11 cellular contexts compared by ENCODE assay signal in genomic region chr4:16217300-16218051, GRCh38. TPM values are rescaled to one million over a fixed set of nuclear protein-coding genes. Genes with fewer than 3 reads are reported as not detected.
DNase-seq lines count a peak whose midpoint lies in the region; ATAC-seq and TF ChIP-seq lines count a peak whose summit lies in the region.
"Had no signal": no experiment of that assay in that cellular context is flagged by ENCODE, and none has a peak within 500 bp of the region (broad histone marks: within the 10 kb centered on the region; RNA-seq: fewer than 3 reads in every experiment).

No MANE protein-coding gene starts in this region.

- H3K27me3 Mint-ChIP-seq in activated T-helper 1 cell treated with anti-CD3 and anti-CD28 coated beads, Interleukin-12 subunit alpha, Interleukin-12 subunit beta, Interleukin-2, Interleukin-4 antibody, amounts not matched to agents 30 ng/mL and 10 ng/mL and 1 ng/mL, durations not matched to agents 14 hours and 24 hours and 36 hours (ENCODE audit: insufficient read depth) = no peaks in the 10 kb centered on the region
- H3K27me3 Mint-ChIP-seq in progenitor cell of endocrine pancreas = no peaks in the 10 kb centered on the region

- H3K27ac Mint-ChIP-seq in activated T-helper 1 cell treated with anti-CD3 and anti-CD28 coated beads, Interleukin-12 subunit alpha, Interleukin-12 subunit beta, Interleukin-2, Interleukin-4 antibody, amounts not matched to agents 30 ng/mL and 10 ng/mL and 1 ng/mL, durations not matched to agents 14 hours and 24 hours and 36 hours = peak overlapping the region; percentile 54
- H3K27ac Mint-ChIP-seq in progenitor cell of endocrine pancreas = no peak overlapping the region

- peak overlapping the region; percentile 2 for H3K4me3 Mint-ChIP-seq in activated T-helper 1 cell treated with anti-CD3 and anti-CD28 coated beads, Interleukin-12 subunit alpha, Interleukin-12 subunit beta, Interleukin-2, Interleukin-4 antibody, amounts not matched to agents 30 ng/mL and 10 ng/mL and 1 ng/mL, durations not matched to agents 14 hours and 24 hours and 36 hours
- H3K4me3 Mint-ChIP-seq in progenitor cell of endocrine pancreas (ENCODE audit: low read depth) = no peak overlapping the region

- H3K36me3 Mint-ChIP-seq in activated T-helper 1 cell treated with anti-CD3 and anti-CD28 coated beads, Interleukin-12 subunit alpha, Interleukin-12 subunit beta, Interleukin-2, Interleukin-4 antibody, amounts not matched to agents 30 ng/mL and 10 ng/mL and 1 ng/mL, durations not matched to agents 14 hours and 24 hours and 36 hours (ENCODE audit: low read depth) = peaks cover 30% of the 10 kb centered on the region
- peaks cover 1% of the 10 kb centered on the region for H3K36me3 Mint-ChIP-seq in progenitor cell of endocrine pancreas (ENCODE audit: insufficient read depth)

- TF ChIP-seq CTCF in GM12865 (IDR thresholded peaks at IDR 0.05; ENCODE audit: insufficient read depth, low read depth, low read length, missing control alignments) (no peak), progenitor cell of endocrine pancreas (IDR thresholded peaks at IDR 0.05; ENCODE audit: unreplicated experiment) (no peak)

- H3K4me3 ChIP-seq in GM12865 (ENCODE audit: low read depth, low read length) = no peak overlapping the region

- H3K4me1 Mint-ChIP-seq in activated T-helper 1 cell treated with anti-CD3 and anti-CD28 coated beads, Interleukin-12 subunit alpha, Interleukin-12 subunit beta, Interleukin-2, Interleukin-4 antibody, amounts not matched to agents 30 ng/mL and 10 ng/mL and 1 ng/mL, durations not matched to agents 14 hours and 24 hours and 36 hours (ENCODE audit: low read depth) = peaks cover 65% of the 10 kb centered on the region
- H3K4me1 Mint-ChIP-seq in progenitor cell of endocrine pancreas (ENCODE audit: low read depth) = peaks cover 4% of the 10 kb centered on the region

- DNase-seq in GM12865 (ENCODE audit: low read depth) (peak; percentile 37), progenitor cell of endocrine pancreas (ENCODE audit: low spot score, unreplicated experiment) (no peak)
- DNase-seq in activated T-helper 1 cell treated with anti-CD3 and anti-CD28 coated beads, Interleukin-12 subunit alpha, Interleukin-12 subunit beta, Interleukin-2, Interleukin-4 antibody, amounts not matched to agents 30 ng/mL and 10 ng/mL and 1 ng/mL, durations not matched to agents 14 hours and 24 hours and 36 hours (ENCODE audit: low spot score) = no peak
- DNase-seq in stimulated activated CD8-positive, alpha-beta memory T cell treated with anti-CD3 and anti-CD28 coated beads, Interleukin-4, amount 100 ng/mL, for 48 hours = no peak
- DNase-seq in activated effector memory CD4-positive, alpha-beta T cell treated with Interleukin-2 at 50 U/mL for 16 hours = no peak
- DNase-seq: activated effector memory CD4-positive, alpha-beta T cell treated with anti-CD3 and anti-CD28 coated beads, Interleukin-2, amount 50 U/mL, for 16 hours; midbrain; stimulated activated CD4-positive, alpha-beta T cell treated with anti-CD3 and anti-CD28 coated beads, Interleukin-4, amount 100 ng/mL, for 4 hours had no signal

- intact Hi-C loops in activated T-helper 1 cell treated with anti-CD3 and anti-CD28 coated beads, Interleukin-12 subunit alpha, Interleukin-12 subunit beta, Interleukin-2, Interleukin-4 antibody, amounts not matched to agents 30 ng/mL and 10 ng/mL and 1 ng/mL, durations not matched to agents 14 hours and 24 hours and 36 hours (cut with micrococcal nuclease) = loop anchor here (1.0 kb wide), 1 partner anchor 8 kb away; no protein-coding TSS in a partner anchor

- ATAC-seq in GM19372 (IDR thresholded peaks at IDR 0.05; ENCODE audit: low read depth, unreplicated experiment) (peak; percentile 78), HG03135 (IDR thresholded peaks at IDR 0.05; ENCODE audit: unreplicated experiment) (peak; percentile 46), esophagus mucosa (no peak)

- no peaks in the 10 kb centered on the region for H3K9me3 Mint-ChIP-seq in activated T-helper 1 cell treated with anti-CD3 and anti-CD28 coated beads, Interleukin-12 subunit alpha, Interleukin-12 subunit beta, Interleukin-2, Interleukin-4 antibody, amounts not matched to agents 30 ng/mL and 10 ng/mL and 1 ng/mL, durations not matched to agents 14 hours and 24 hours and 36 hours
- H3K9me3 Mint-ChIP-seq in progenitor cell of endocrine pancreas (ENCODE audit: low read depth) = no peaks in the 10 kb centered on the region

RNA-seq across cellular contexts. Expression of gene TAPT1, which starts 8.8 kb away (rescaled TPM):
- total RNA-seq in activated T-helper 1 cell treated with anti-CD3 and anti-CD28 coated beads, Interleukin-12 subunit alpha, Interleukin-12 subunit beta, Interleukin-2, Interleukin-4 antibody, amounts not matched to agents 30 ng/mL and 10 ng/mL and 1 ng/mL, durations not matched to agents 14 hours and 24 hours and 36 hours = 26.0 and 31.8 TPM in 2 replicates
- total RNA-seq in esophagus mucosa = 12.9 TPM
- total RNA-seq in progenitor cell of endocrine pancreas = 29.1 and 29.9 TPM in 2 replicates
